In the genomic region with DNA sequence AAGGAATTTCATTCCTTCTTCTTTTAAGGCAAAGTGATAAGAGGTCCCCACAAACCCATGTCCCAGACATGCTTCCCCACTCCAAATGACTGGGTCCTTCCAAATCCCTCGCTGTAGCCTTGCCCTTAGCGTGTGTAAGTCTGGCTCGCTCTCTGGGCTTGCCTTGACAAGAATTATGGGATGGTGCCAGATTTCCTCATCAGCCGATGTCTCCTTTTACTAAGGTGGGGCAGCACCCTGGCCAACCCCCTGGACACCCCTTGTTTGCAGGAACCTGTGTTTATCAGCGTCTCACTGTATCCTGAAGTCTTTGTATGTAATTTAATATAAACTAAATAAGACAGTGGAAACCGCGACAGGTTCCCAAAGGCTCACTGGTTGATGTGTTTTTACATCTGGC, we compare ENCODE assay signal across 11 cellular contexts.
"Had no signal": no experiment of that assay in that cellular context is flagged by ENCODE, and none has a peak within 500 bp of the region (broad histone marks: within the 10 kb centered on the region; RNA-seq: fewer than 3 reads in every experiment).

No MANE protein-coding gene starts in this region.

- H3K27ac ChIP-seq: adrenal gland, upper lobe of left lung had no signal

- ATAC-seq: esophagus mucosa, left lobe of liver, natural killer cell had no signal

- DNase-seq: activated CD4-positive, alpha-beta T cell treated with anti-CD3 and anti-CD28 coated beads, Interleukin-2, amount 50 U/mL, for 1 hour; activated naive CD4-positive, alpha-beta T cell treated with anti-CD3 and anti-CD28 coated beads, Interleukin-2, amount 50 U/mL, for 16 hours; endodermal cell; natural killer cell; stimulated activated CD4-positive, alpha-beta T cell treated with anti-CD3 and anti-CD28 coated beads, Interleukin-12 subunit alpha, Interleukin-12 subunit beta, amount 100 ng/mL, for 4 hours; stimulated activated naive CD4-positive, alpha-beta T cell treated with Interleukin-2 at 50 U/mL for 16 hours; T-helper 2 cell; upper lobe of left lung had no signal
